Comparison of ENCODE assay signal across 19 cellular contexts in the genomic region with DNA sequence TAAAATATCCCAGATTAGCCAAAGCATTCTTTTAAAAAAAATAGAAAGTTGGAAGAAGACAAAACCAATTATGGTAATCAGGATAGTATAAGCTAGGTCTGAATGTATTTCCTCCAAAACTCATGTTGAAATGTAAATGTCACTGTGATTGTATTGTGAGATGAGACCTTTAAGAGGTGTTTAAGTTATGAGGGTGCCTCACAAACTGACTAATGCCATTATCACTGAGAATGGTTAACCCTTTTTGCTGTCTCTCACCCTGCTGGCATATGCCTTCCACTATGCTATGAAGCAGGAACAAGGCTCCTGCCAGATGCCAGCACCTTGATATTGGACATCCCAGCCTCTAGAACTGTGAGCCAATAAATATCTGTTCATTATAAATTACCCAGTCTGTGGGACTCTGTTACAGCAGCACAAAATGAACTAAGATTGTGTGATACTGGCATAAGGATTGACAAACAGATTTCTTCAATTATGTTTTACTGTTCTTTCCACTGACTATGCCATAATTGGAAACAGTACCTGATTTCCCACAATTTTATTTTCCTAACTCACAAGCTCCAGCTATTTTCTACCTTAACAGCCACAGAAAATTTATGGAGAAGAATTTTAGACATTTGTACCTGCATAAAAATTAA.
DNase-seq lines count a peak whose midpoint lies in the region; ATAC-seq and TF ChIP-seq lines count a peak whose summit lies in the region.
"Had no signal": no experiment of that assay in that cellular context is flagged by ENCODE, and none has a peak within 500 bp of the region (broad histone marks: within the 10 kb centered on the region; RNA-seq: fewer than 3 reads in every experiment).

No MANE protein-coding gene starts in this region.

- H3K79me2 ChIP-seq in PC-3 (ENCODE audit: low read length) = no peaks in the 10 kb centered on the region

- CTCF ChIA-PET in PC-3 (lab: Charles Lee) = no interaction called here

- no peak overlapping the region for H3K14ac ChIP-seq in mesenchymal stem cell (ENCODE audit: low read length in 2 of 2)

- ATAC-seq in Right ventricle myocardium superior (ENCODE audit: poor library complexity) (peak; percentile 12), heart right ventricle (no peak), PC-3 (no peak), GM21825 (IDR thresholded peaks at IDR 0.05; ENCODE audit: unreplicated experiment) (no peak)
- ATAC-seq: A549, Panc1 had no signal

- H4K91ac ChIP-seq in mesenchymal stem cell (ENCODE audit: low read length) = no peak overlapping the region

- H2BK15ac ChIP-seq in mesenchymal stem cell (ENCODE audit: low read depth, poor library complexity, severe bottlenecking) = no peak overlapping the region

- POLR2A ChIA-PET in PC-3 (lab: Charles Lee; ENCODE audit: unreplicated experiment) = no interaction called here

- H2AK5ac ChIP-seq in mesenchymal stem cell (ENCODE audit: low read length, severe bottlenecking) = no peak overlapping the region

- no peaks in the 10 kb centered on the region for H3K9me2 ChIP-seq in PC-3 (replicated peaks; ENCODE audit: low read length)

- DNase-seq in Right ventricle myocardium superior (no peak), heart right ventricle (no peak), PC-3 (peak; percentile 9), epithelial cell of esophagus (ENCODE audit: low read depth) (peak; percentile 4), mesenchymal stem cell (no peak), germinal center (ENCODE audit: low spot score) (no peak), iPS-NIHi11 (ENCODE audit: low spot score) (no peak)
- DNase-seq: AML-193; CD4-positive, CD25-positive, alpha-beta regulatory T cell; DMS53; GOT3; Karpas-422; NCI-H1105 treated with DMSO at 0.1 percent for 48 hours; NCI-H187; NCI-H446; SIG-M5 had no signal

- H2BK12ac ChIP-seq in mesenchymal stem cell (ENCODE audit: low read length in 2 of 2) = no peak overlapping the region

- H2BK5ac ChIP-seq in mesenchymal stem cell (ENCODE audit: low read depth, low read length, poor library complexity, severe bottlenecking) = no peak overlapping the region

- H3K79me1 ChIP-seq in mesenchymal stem cell (replicated peaks; ENCODE audit: low read length, poor library complexity, severe bottlenecking) = peaks cover 2% of the 10 kb centered on the region

- H2AFZ ChIP-seq in PC-3 (ENCODE audit: low read length) (no peak overlapping the region), mesenchymal stem cell (ENCODE audit: low read depth, low read length) (no peak overlapping the region)

- no peak overlapping the region for H3K23ac ChIP-seq in mesenchymal stem cell (ENCODE audit: low read length in 2 of 2)

- H3K27me3 ChIP-seq in heart right ventricle (no peaks in the 10 kb centered on the region), PC-3 (ENCODE audit: low read length) (no peaks in the 10 kb centered on the region), mesenchymal stem cell (ENCODE audit: control insufficient read depth in 1 of 2, insufficient read depth in 1 of 2, low read length in 2 of 2) (no peaks in the 10 kb centered on the region)

- H3K36me3 ChIP-seq in heart right ventricle (peaks cover 0 to 99% (median 5%) of the 10 kb centered on the region in 9 donors), PC-3 (ENCODE audit: low read depth, low read length) (peaks cover 20% of the 10 kb centered on the region), mesenchymal stem cell (ENCODE audit: control insufficient read depth in 1 of 2, insufficient read depth in 2 of 2, low read depth in 1 of 2, low read length in 2 of 2) (peaks cover 13 to 79% of the 10 kb centered on the region in 2 experiments)

- no peaks in the 10 kb centered on the region for H4K20me1 ChIP-seq in PC-3 (ENCODE audit: low read length)

- H3K27ac ChIP-seq in heart right ventricle = no peak overlapping the region
- H3K27ac ChIP-seq in PC-3 (ENCODE audit: low read length) = no peak overlapping the region
- H3K27ac ChIP-seq in mesenchymal stem cell (ENCODE audit: low read length, poor library complexity, severe bottlenecking) = no peak overlapping the region
- H3K27ac ChIP-seq: A549 had no signal

- BruUV-seq in PC-3 (replicated peaks; lab: Mats Ljungman, UMichigan) = no TSS peak

- no peaks in the 10 kb centered on the region for H3K9me3 ChIP-seq in heart right ventricle
- no peaks in the 10 kb centered on the region for H3K9me3 ChIP-seq in PC-3 (ENCODE audit: low read length)
- no peaks in the 10 kb centered on the region for H3K9me3 ChIP-seq in mesenchymal stem cell (ENCODE audit: control insufficient read depth, low read length)
- H3K9me3 ChIP-seq: A549 had no signal

- intact Hi-C loops in Right ventricle myocardium superior (cut with DNase I) (no loop called here), heart right ventricle (cut with DNase I) (no loop called here), PC-3 (cut with micrococcal nuclease) (no loop called here)

- no peak overlapping the region for H4K8ac ChIP-seq in mesenchymal stem cell (ENCODE audit: low read length)

- no peak overlapping the region for H3K9ac ChIP-seq in PC-3 (ENCODE audit: low read length)
- peak overlapping the region; percentile 34 for H3K9ac ChIP-seq in mesenchymal stem cell (ENCODE audit: low read length)

- H3K4me2 ChIP-seq in PC-3 (ENCODE audit: low read length) (no peak overlapping the region), mesenchymal stem cell (ENCODE audit: low read length, poor library complexity, severe bottlenecking) (no peak overlapping the region)
- H3K4me2 ChIP-seq: A549 had no signal

- no peak overlapping the region for H3K4ac ChIP-seq in mesenchymal stem cell (ENCODE audit: low read depth in 1 of 2, low read length in 2 of 2)

- no peak overlapping the region for H2BK120ac ChIP-seq in mesenchymal stem cell (ENCODE audit: low read depth, low read length)

- H3K4me1 ChIP-seq in heart right ventricle (no peaks in the 10 kb centered on the region), PC-3 (ENCODE audit: insufficient read depth, low read length) (peaks cover 11% of the 10 kb centered on the region; the same call in 1 of the 2 replicates), mesenchymal stem cell (ENCODE audit: control insufficient read depth, insufficient read depth, low read depth, low read length) (no peaks in the 10 kb centered on the region)
- H3K4me1 ChIP-seq: A549 had no signal

- H3K4me3 ChIP-seq in heart right ventricle (no peak overlapping the region), PC-3 (ENCODE audit: low read length) (no peak overlapping the region), epithelial cell of esophagus (ENCODE audit: low read length) (no peak overlapping the region), mesenchymal stem cell (ENCODE audit: insufficient read depth in 1 of 2, low read depth in 1 of 2, low read length in 2 of 2) (no peak overlapping the region)
- H3K4me3 ChIP-seq: A549 had no signal

- H3K18ac ChIP-seq in mesenchymal stem cell (ENCODE audit: low read depth in 1 of 2, low read length in 2 of 2) = no peak overlapping the region

- H3F3A ChIP-seq in PC-3 (ENCODE audit: low read length, unreplicated experiment) = no peaks in the 10 kb centered on the region

- no peak for TF ChIP-seq CTCF in heart right ventricle (IDR thresholded peaks at IDR 0.05)
- TF ChIP-seq CTCF in PC-3 (conservative IDR thresholded peaks at IDR 0.05; ENCODE audit: low read depth, low read length) = no peak
- TF ChIP-seq CTCF in epithelial cell of esophagus (IDR thresholded peaks at IDR 0.05; ENCODE audit: insufficient read depth, low read depth, low read length, missing control alignments) = no peak

Comparison
In these comparisons a context has a peak if more than half of its experiments do, and no peak if none do; other contexts are left out.
1. DNase-seq: peak in PC-3 (single experiment) and epithelial cell of esophagus (single experiment); none in Right ventricle myocardium superior (single experiment), heart right ventricle (0 of 2), mesenchymal stem cell (single experiment), germinal center (single experiment) and iPS-NIHi11 (single experiment).